Comparison of ENCODE assay signal across 11 cellular contexts in the genomic region with DNA sequence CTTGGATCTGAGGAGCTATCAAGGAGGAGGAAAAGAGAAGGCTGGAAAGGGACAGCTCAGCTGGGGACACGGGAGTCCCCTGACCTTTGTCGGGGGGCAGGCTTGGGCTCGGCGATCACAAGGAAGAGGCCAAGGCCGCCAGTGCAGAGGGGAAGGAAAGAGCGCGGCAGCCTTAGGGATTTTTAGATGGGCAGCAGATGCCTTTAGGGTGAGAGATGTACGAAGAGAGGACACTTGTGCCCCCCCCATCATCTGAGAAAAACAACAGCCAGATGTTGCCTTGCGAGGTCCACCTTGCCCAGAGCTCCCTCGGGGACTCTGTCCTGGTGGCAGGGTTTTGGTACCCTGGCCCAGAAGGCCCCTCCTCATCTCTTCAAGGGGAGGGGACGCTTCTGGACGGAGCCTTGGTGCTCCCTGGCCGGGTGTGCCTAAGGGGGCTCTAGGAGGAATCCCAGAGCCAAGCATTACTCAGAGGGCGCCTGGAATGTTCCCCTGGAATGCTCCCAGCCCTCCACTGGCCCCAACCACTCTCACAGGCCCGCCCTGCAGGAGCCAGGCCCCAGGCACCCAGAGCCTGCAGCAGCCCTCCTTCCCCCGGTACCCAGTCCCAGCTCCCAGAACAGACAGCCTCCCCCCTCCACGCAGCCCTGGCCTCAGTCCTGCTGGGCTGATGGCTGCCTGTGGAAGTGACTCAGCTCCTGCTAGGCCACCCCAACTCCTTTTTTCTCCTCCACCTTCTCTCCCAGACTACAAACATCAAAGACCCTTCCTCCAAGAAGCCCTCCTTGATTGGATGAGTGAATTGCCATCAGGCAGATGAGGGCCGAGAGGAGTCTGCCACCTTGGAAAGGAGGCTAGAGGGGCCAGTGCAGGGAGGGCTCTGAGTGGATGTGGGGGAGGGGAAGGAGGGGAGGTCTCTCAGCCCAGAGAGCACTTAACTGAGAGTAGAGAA. TPM values are rescaled to one million over a fixed set of nuclear protein-coding genes. Genes with fewer than 3 reads are reported as not detected.
DNase-seq lines count a peak whose midpoint lies in the region; ATAC-seq, FAIRE-seq and TF ChIP-seq lines count a peak whose summit lies in the region.
"Had no signal": no experiment of that assay in that cellular context is flagged by ENCODE, and none has a peak within 500 bp of the region (broad histone marks: within the 10 kb centered on the region; RNA-seq: fewer than 3 reads in every experiment).

No MANE protein-coding gene starts in this region.

- H3K4me1 ChIP-seq in IMR-90 (ENCODE audit: control insufficient read depth, insufficient read depth, low read length) (peaks cover 20% of the 10 kb centered on the region), H1 (replicated peaks in 1 of 4; ENCODE audit: control insufficient read depth in 3 of 4, insufficient read depth in 4 of 4, low read length in 3 of 4) (peaks cover 5 to 29% (median 17%) of the 10 kb centered on the region in 4 experiments), urinary bladder (ENCODE audit: insufficient read depth) (peaks cover 1% of the 10 kb centered on the region), H9 (ENCODE audit: insufficient read depth, low read length) (peaks cover 2% of the 10 kb centered on the region; the same call in 1 of the 2 replicates)

- peaks cover 48% of the 10 kb centered on the region for H3K27me3 Mint-ChIP-seq in H9 (ENCODE audit: low read depth)

- H3K23me2 ChIP-seq in H1 (ENCODE audit: low read depth, low read length) (peaks cover 11% of the 10 kb centered on the region), H9 (ENCODE audit: insufficient read length, low read depth, low read length, poor library complexity, severe bottlenecking) (peaks cover 13% of the 10 kb centered on the region)

- no peak for TF ChIP-seq POLR2A in IMR-90 (IDR thresholded peaks at IDR 0.05; ENCODE audit: low read depth, low read length)
- TF ChIP-seq POLR2A in H1 (IDR thresholded peaks at IDR 0.05; ENCODE audit: control extremely low read depth in 1 of 2, low read depth in 2 of 2, low read length in 2 of 2) = no peak

- H2BK15ac ChIP-seq in IMR-90 (ENCODE audit: low read depth, low read length) = no peak overlapping the region
- peak overlapping the region; percentile 75; the same call in 1 of the 2 replicates for H2BK15ac ChIP-seq in H1 (ENCODE audit: low read length)
- no peak overlapping the region for H2BK15ac ChIP-seq in H9 (ENCODE audit: low read depth, low read length)

- H2BK120ac ChIP-seq in IMR-90 (ENCODE audit: low read depth, low read length) (no peak overlapping the region), H1 (replicated peaks; ENCODE audit: low read depth, low read length) (no peak overlapping the region), H9 (ENCODE audit: low read depth, low read length, poor library complexity, severe bottlenecking) (no peak overlapping the region)

- H4K5ac ChIP-seq in IMR-90 (ENCODE audit: low read depth, low read length) = peak overlapping the region; percentile 10
- H4K5ac ChIP-seq in H1 (ENCODE audit: insufficient read length, low read depth, low read length) = no peak overlapping the region
- no peak overlapping the region for H4K5ac ChIP-seq in H9 (ENCODE audit: insufficient read length, low read depth, low read length)

- H3K4me1 Mint-ChIP-seq in H9 = peaks cover 22 to 36% of the 10 kb centered on the region in 2 experiments

- H3K27ac Mint-ChIP-seq in H9 = peak overlapping the region in 1 of 3 experiments; percentile 19; a peak in 1 of 7 replicates
- H3K27ac Mint-ChIP-seq: activated T-cell treated with anti-CD3 and anti-CD28 coated beads, Interleukin-2, amount 50 U/mL, for 72 hours; naive thymus-derived CD4-positive, alpha-beta T cell had no signal

- peaks cover under 1% of the 10 kb centered on the region; the same call in 1 of the 2 replicates for H3K9me1 ChIP-seq in IMR-90 (ENCODE audit: insufficient read depth, low read length)

- H2BK5ac ChIP-seq in IMR-90 (ENCODE audit: low read depth, low read length, poor library complexity, severe bottlenecking) (no peak overlapping the region), H1 (ENCODE audit: low read depth, low read length) (0 out of 2 replicates have a peak overlapping the region, but pooled peaks have one; percentile 52), H9 (ENCODE audit: insufficient read length, low read length) (no peak overlapping the region)

- TF ChIP-seq RAD21 in IMR-90 (IDR thresholded peaks at IDR 0.05; ENCODE audit: low read length) (no peak), H1 (IDR thresholded peaks at IDR 0.05 in 1 of 2, conservative IDR thresholded peaks at IDR 0.05 in 1 of 2; ENCODE audit: low read depth in 2 of 2, low read length in 2 of 2) (no peak)

- H3K9me3 ChIP-seq in IMR-90 (ENCODE audit: control insufficient read depth, insufficient read depth, low read length) (no peaks in the 10 kb centered on the region), H1 (ENCODE audit: insufficient read depth in 2 of 2, low read depth in 1 of 2, low read length in 1 of 2) (no peaks in the 10 kb centered on the region), H9 (ENCODE audit: control insufficient read depth, low read depth, low read length) (no peaks in the 10 kb centered on the region)

- H2AFZ ChIP-seq in IMR-90 (replicated peaks; ENCODE audit: low read length, poor library complexity) (peak overlapping the region; percentile 77), H1 (ENCODE audit: low read length) (no peak overlapping the region), H9 (ENCODE audit: low read length) (no peak overlapping the region)

- H3T11ph ChIP-seq in H9 (ENCODE audit: low read length) = no peak overlapping the region

- H4K91ac ChIP-seq in IMR-90 (ENCODE audit: insufficient read depth, low read depth, low read length) (peak overlapping the region; percentile 62; the same call in 1 of the 2 replicates), H1 (replicated peaks; ENCODE audit: insufficient read length, low read length) (no peak overlapping the region), H9 (ENCODE audit: insufficient read length, low read depth, low read length) (no peak overlapping the region)

- in situ Hi-C loops in IMR-90 (cut with MboI; ENCODE audit: low sequenced_read_pairs) = no loop called here

- 0 out of 2 replicates have a peak overlapping the region, but pooled peaks have one; percentile 14 for H3K14ac ChIP-seq in IMR-90 (replicated peaks; ENCODE audit: low read depth, low read length)
- H3K14ac ChIP-seq in H1 (ENCODE audit: insufficient read length) = no peak overlapping the region
- H3K14ac ChIP-seq in H9 (ENCODE audit: insufficient read depth, low read length) = no peak overlapping the region

- H2AK9ac ChIP-seq in IMR-90 (replicated peaks; ENCODE audit: low read depth, low read length, poor library complexity) = peak overlapping the region; percentile 58

- H2BK20ac ChIP-seq in IMR-90 (ENCODE audit: low read depth, low read length) = 0 out of 2 replicates have a peak overlapping the region, but pooled peaks have one; percentile 1
- H2BK20ac ChIP-seq in H1 (ENCODE audit: low read length) = no peak overlapping the region
- H2BK20ac ChIP-seq in H9 (ENCODE audit: low read depth, low read length, poor library complexity, severe bottlenecking) = no peak overlapping the region

- H3K9ac ChIP-seq in IMR-90 (ENCODE audit: low read depth, low read length) (no peak overlapping the region), H1 (replicated peaks in 1 of 4; ENCODE audit: extremely low read depth in 1 of 4, low read depth in 3 of 4, low read length in 3 of 4) (no peak overlapping the region), H9 (ENCODE audit: extremely low read depth, insufficient read length, low read length) (no peak overlapping the region)

- FAIRE-seq in H1 (lab: Jason Lieb, UNC) = no peak

- H3K36me3 Mint-ChIP-seq in H9 (ENCODE audit: insufficient read depth in 1 of 3, low read depth in 3 of 3) = no peaks in the 10 kb centered on the region
- H3K36me3 Mint-ChIP-seq: naive thymus-derived CD4-positive, alpha-beta T cell had no signal

- intact Hi-C loops in IMR-90 (cut with micrococcal nuclease) = loop anchor here (5.0 to 10.0 kb wide), 2 partner anchors 87 to 405 kb away; partner anchors contain the start of gene ADISSP

- no peak for TF ChIP-seq CTCF in IMR-90 (conservative IDR thresholded peaks at IDR 0.05; ENCODE audit: low read depth, low read length)
- TF ChIP-seq CTCF in H1 (IDR thresholded peaks at IDR 0.05; ENCODE audit: control extremely low read depth in 1 of 3, insufficient read depth in 1 of 3, low read depth in 1 of 3, low read length in 3 of 3) = no peak
- no peak for TF ChIP-seq CTCF in H9 (conservative IDR thresholded peaks at IDR 0.05)

- peak; percentile 48 for DNase-seq in IMR-90
- DNase-seq in H1 (ENCODE audit: low read depth in 1 of 2, low spot score in 2 of 2) = no peak
- peak; percentile 60 for DNase-seq in mucosa of gallbladder (ENCODE audit: low spot score)
- no peak for DNase-seq in activated T-cell treated with anti-CD3 and anti-CD28 coated beads, Interleukin-2, amount 50 U/mL, for 1 hour
- DNase-seq in H9 = no peak
- DNase-seq in SIG-M5 treated with dmso at 0.1 percent for 504 hours (lab: John Stamatoyannopoulos, UW; ENCODE audit: unreplicated experiment) = no peak
- DNase-seq: activated T-cell treated with anti-CD3 and anti-CD28 coated beads, Interleukin-2, amount 50 U/mL, for 72 hours; naive thymus-derived CD4-positive, alpha-beta T cell had no signal

- no TSS peak for BruUV-seq in IMR-90 (replicated peaks; lab: Mats Ljungman, UMichigan)

- CTCF ChIA-PET in IMR-90 (lab: Yijun Ruan, JAX) (interaction anchor here (0.9 kb wide), 1 partner anchor 31 kb away, joined by 3 read pairs; no protein-coding TSS in a partner anchor), H1 (lab: Charles Lee; ENCODE audit: partially characterized antibody) (interaction anchor here (0.5 to 45.1 kb wide), 8 partner anchors 6 to 412 kb away, joined by 3 to 1432 read pairs (median 5); partner anchors contain the start of genes ADAM33 and SIGLEC1)

- H3K23ac ChIP-seq in IMR-90 (ENCODE audit: low read depth, low read length) (no peak overlapping the region), H1 (ENCODE audit: insufficient read length) (no peak overlapping the region), H9 (ENCODE audit: insufficient read length, low read depth, low read length) (no peak overlapping the region)

- H3K79me1 ChIP-seq in IMR-90 (ENCODE audit: low read depth in 1 of 2, low read length in 2 of 2) = no peaks in the 10 kb centered on the region
- no peaks in the 10 kb centered on the region for H3K79me1 ChIP-seq in H1 (ENCODE audit: low read depth, low read length)
- no peaks in the 10 kb centered on the region for H3K79me1 ChIP-seq in H9 (ENCODE audit: insufficient read depth, low read depth, low read length, poor library complexity, severe bottlenecking)

- peak; percentile 41 for ATAC-seq in IMR-90 (ENCODE audit: low read depth)
- ATAC-seq: activated T-cell treated with anti-CD3 and anti-CD28 coated beads, Interleukin-2, amount 50 U/mL, for 72 hours; naive thymus-derived CD4-positive, alpha-beta T cell had no signal

- H3K18ac ChIP-seq in IMR-90 (ENCODE audit: low read depth, low read length) (0 out of 2 replicates have a peak overlapping the region, but pooled peaks have one; percentile 10), H1 (ENCODE audit: extremely low read depth, low read length) (peak overlapping the region; percentile 60), H9 (ENCODE audit: insufficient read length, low read depth, low read length) (no peak overlapping the region)

- H2BK12ac ChIP-seq in H1 (ENCODE audit: low read depth, low read length) (peak overlapping the region; percentile 63; the same call in 1 of the 2 replicates), H9 (ENCODE audit: insufficient read length, low read depth, low read length) (no peak overlapping the region)

- no peak overlapping the region for H3K56ac ChIP-seq in IMR-90 (ENCODE audit: extremely low read depth, insufficient read depth, low read length)
- H3K56ac ChIP-seq in H1 (replicated peaks; ENCODE audit: insufficient read length, low read depth, low read length) = no peak overlapping the region
- H3K56ac ChIP-seq in H9 (ENCODE audit: insufficient read length, low read depth, low read length) = no peak overlapping the region

- POLR2A ChIA-PET in IMR-90 (lab: Charles Lee; ENCODE audit: unreplicated experiment) = interaction anchor here (0.6 kb wide), 1 partner anchor 165 kb away, joined by 8 read pairs; no protein-coding TSS in a partner anchor
- POLR2A ChIA-PET in H1 (lab: Charles Lee; ENCODE audit: partially characterized antibody) = interaction anchor here (1.7 to 2.9 kb wide), 2 partner anchors 9 to 71 kb away, joined by 4 to 8 read pairs; no protein-coding TSS in a partner anchor

- H3K9me3 Mint-ChIP-seq in H9 = no peaks in the 10 kb centered on the region; a peak in 1 of 5 replicates
- H3K9me3 Mint-ChIP-seq: activated T-cell treated with anti-CD3 and anti-CD28 coated beads, Interleukin-2, amount 50 U/mL, for 72 hours had no signal

- H4K8ac ChIP-seq in IMR-90 (ENCODE audit: low read depth in 2 of 2, low read length in 2 of 2) (peak overlapping the region in 1 of 2 experiments; percentile 78; a peak in 2 of 4 replicates), H1 (ENCODE audit: extremely low read depth, insufficient read depth, low read length) (peak overlapping the region; percentile 88), H9 (replicated peaks; ENCODE audit: insufficient read length, low read depth, low read length) (no peak overlapping the region)

- H3K4me2 ChIP-seq in IMR-90 (ENCODE audit: low read depth, low read length) = no peak overlapping the region
- H3K4me2 ChIP-seq in H1 (ENCODE audit: insufficient read depth in 1 of 2, low read depth in 2 of 2, low read length in 2 of 2) = no peak overlapping the region; a peak in 3 of 4 replicates
- H3K4me2 ChIP-seq in H9 (ENCODE audit: insufficient read depth, insufficient read length, low read length) = no peak overlapping the region

- H3K4me3 Mint-ChIP-seq in H9 = peak overlapping the region in 1 of 2 experiments; percentile 58; a peak in 2 of 5 replicates
- H3K4me3 Mint-ChIP-seq: activated T-cell treated with anti-CD3 and anti-CD28 coated beads, Interleukin-2, amount 50 U/mL, for 72 hours; naive thymus-derived CD4-positive, alpha-beta T cell had no signal

- no peak overlapping the region for H3K4me3 ChIP-seq in IMR-90 (ENCODE audit: insufficient read depth, low read depth, low read length)
- no peak overlapping the region for H3K4me3 ChIP-seq in H1 (ENCODE audit: extremely low read depth in 1 of 4, insufficient read depth in 2 of 4, low read depth in 3 of 4, low read length in 4 of 4)
- H3K4me3 ChIP-seq in urinary bladder (ENCODE audit: low read depth, low read length) = peak overlapping the region; percentile 58

- H3K79me2 ChIP-seq in H1 (ENCODE audit: control insufficient read depth in 1 of 2, insufficient read depth in 2 of 2, low read length in 2 of 2) = no peaks in the 10 kb centered on the region
- no peaks in the 10 kb centered on the region for H3K79me2 ChIP-seq in H9 (ENCODE audit: insufficient read depth, low read length)

- H3K4ac ChIP-seq in IMR-90 (ENCODE audit: low read depth, low read length) (peak overlapping the region; percentile 40; the same call in 1 of the 2 replicates), H1 (replicated peaks; ENCODE audit: insufficient read length, low read depth, low read length) (no peak overlapping the region), H9 (ENCODE audit: low read depth, low read length) (no peak overlapping the region)

- dilution Hi-C loops in IMR-90 (cut with HindIII; ENCODE audit: low sequenced_read_pairs, unreplicated experiment) = no loop called here

- no peak for TF ChIP-seq EP300 in H1 (IDR thresholded peaks at IDR 0.05; ENCODE audit: borderline replicate concordance in 1 of 2, low read depth in 2 of 2, low read length in 2 of 2)

- H3K27ac ChIP-seq in IMR-90 (ENCODE audit: insufficient read depth, low read length) (no peak overlapping the region), H1 (ENCODE audit: low read depth, low read length) (no peak overlapping the region), urinary bladder (ENCODE audit: low read depth) (peak overlapping the region; percentile 76), H9 (ENCODE audit: insufficient read length, low read depth, low read length) (no peak overlapping the region)

- WGBS in IMR-90 (ENCODE audit: extremely low coverage in 2 of 2, insufficient read length in 1 of 2), 2 experiments = 67% methylated on average over 5 of the region's 18 CpGs; no CpG with 5 or more reads in 1 of the 2 experiments
- 78% methylated on average over 17 of the region's 18 CpGs; no CpG with 5 or more reads in 1 of the 2 experiments for WGBS in H1 (ENCODE audit: extremely low coverage in 1 of 2, insufficient coverage in 1 of 2, insufficient read length in 1 of 2, insufficient replicate concordance in 2 of 2, low coverage in 1 of 2, low lambda C conversion rate in 2 of 2, missing lambda C conversion rate in 1 of 2), 2 experiments
- WGBS in urinary bladder = 27% methylated on average over 18 of the region's 18 CpGs
- WGBS in H9 (ENCODE audit: extremely low coverage, insufficient read length, low lambda C conversion rate) = no CpG with 5 or more reads among the region's 18 CpGs

- H3K27me3 ChIP-seq in IMR-90 (ENCODE audit: control insufficient read depth, insufficient read depth, low read length) (peaks cover 13% of the 10 kb centered on the region), H1 (replicated peaks in 1 of 4; ENCODE audit: control insufficient read depth in 3 of 4, extremely low read depth in 1 of 4, insufficient read depth in 3 of 4, low read length in 3 of 4) (peaks cover 0 to 13% (median 5%) of the 10 kb centered on the region in 4 experiments; a peak in 5 of 7 replicates), H9 (ENCODE audit: insufficient read depth, low read length) (no peaks in the 10 kb centered on the region; the same call in 1 of the 2 replicates)

- H4K20me1 ChIP-seq in IMR-90 (ENCODE audit: insufficient read depth, low read length) (no peaks in the 10 kb centered on the region), H1 (replicated peaks in 1 of 2; ENCODE audit: control insufficient read depth in 1 of 2, insufficient read depth in 2 of 2, low read length in 2 of 2) (no peaks in the 10 kb centered on the region), H9 (ENCODE audit: control insufficient read depth, insufficient read depth, insufficient read length) (no peaks in the 10 kb centered on the region)

- H3K36me3 ChIP-seq in IMR-90 (ENCODE audit: control insufficient read depth, insufficient read depth, low read length) (no peaks in the 10 kb centered on the region), H1 (ENCODE audit: control insufficient read depth in 2 of 4, insufficient read depth in 4 of 4, low read length in 3 of 4) (no peaks in the 10 kb centered on the region), urinary bladder (ENCODE audit: insufficient read depth) (no peaks in the 10 kb centered on the region)

- H2AK5ac ChIP-seq in IMR-90 (ENCODE audit: low read depth, low read length) (peak overlapping the region; percentile 33), H1 (ENCODE audit: low read depth, low read length) (peak overlapping the region; percentile 60; the same call in 1 of the 2 replicates), H9 (ENCODE audit: insufficient read length, low read length) (no peak overlapping the region)

RNA-seq across cellular contexts. Expression of gene ADAM33, which starts 1.8 kb away (rescaled TPM):
- total RNA-seq in IMR-90 (2012; rRNA removed) = under 0.01 and 0.18 TPM in 2 replicates
- polyA plus RNA-seq in IMR-90 (2012; rRNA removed) = 1.6 and 1.7 TPM in 2 replicates
- polyA plus RNA-seq in IMR-90 (2012; cell fraction: cytosol; rRNA removed) = 0.13 and 0.60 TPM in 2 replicates
- 17.6 and 23.5 TPM in 2 replicates for polyA plus RNA-seq in IMR-90 (2012; cell fraction: nucleus; rRNA removed; ENCODE audit: low replicate concordance)
- 5.7 and 6.0 TPM in 2 replicates for total RNA-seq in H1 (2021; fragmentation: NEBNext Ultra II Directional; extraction: Animal tissue kit (Norgen Biotek cat#: 25700))
- polyA plus RNA-seq in H1 (2011; rRNA removed) = 4.2 and 7.0 TPM in 2 replicates
- polyA plus RNA-seq in H1 (2011; cell fraction: cytosol; rRNA removed) = 5.8 TPM
- 49.2 TPM for polyA plus RNA-seq in H1 (2011; cell fraction: nucleus; rRNA removed)
- 4.7 to 8.5 TPM (median 6.9 TPM) in 4 replicates for polyA plus RNA-seq in H1 (2012, experiment 1 of 2)
- polyA plus RNA-seq in H1 (2012, experiment 2 of 2) = 3.2 TPM
- polyA plus RNA-seq in H1 (2013, experiment 1 of 2) = 4.5 TPM
- 4.1 TPM for polyA plus RNA-seq in H1 (2013, experiment 2 of 2)
- polyA minus RNA-seq in H1 (2011; rRNA and poly(A)+ RNA removed) = 1.6 and 2.3 TPM in 2 replicates
- 1.6 TPM for polyA minus RNA-seq in H1 (2011; cell fraction: cytosol; rRNA and poly(A)+ RNA removed)
- 10.8 TPM for polyA minus RNA-seq in H1 (2011; cell fraction: nucleus; rRNA and poly(A)+ RNA removed)
- total RNA-seq in mucosa of gallbladder = 67.3 TPM
- 88.2 TPM for total RNA-seq in urinary bladder
- 111 TPM for polyA plus RNA-seq in urinary bladder
- 4.0 and 4.4 TPM in 2 replicates for total RNA-seq in H9 (2021)
- total RNA-seq: activated T-cell treated with anti-CD3 and anti-CD28 coated beads, Interleukin-2, amount 50 U/mL, for 72 hours; T-helper 2 cell treated with Interferon-gamma antibody and Interleukin-4, amounts not matched to agents 100 ng/mL and 5 ng/mL, for 36 hours had no signal
- polyA plus RNA-seq: naive thymus-derived CD4-positive, alpha-beta T cell had no signal

RNA-seq across cellular contexts. Expression of gene GFRA4, which starts 16.8 kb away (rescaled TPM):
- total RNA-seq in IMR-90 (2012; rRNA removed) (not detected in 2 replicates), mucosa of gallbladder (not detected), urinary bladder (not detected), H9 (2021) (not detected in 2 replicates)
- polyA plus RNA-seq in IMR-90 (2012; rRNA removed) (not detected in 2 replicates), H1 (2011; rRNA removed) (0.05 TPM in 1 of 2 replicates, not detected in the other), urinary bladder (not detected)
- polyA plus RNA-seq in IMR-90 (2012; cell fraction: cytosol; rRNA removed) = not detected in 2 replicates
- polyA plus RNA-seq in IMR-90 (2012; cell fraction: nucleus; rRNA removed; ENCODE audit: low replicate concordance) = not detected in 2 replicates
- total RNA-seq in H1 (2021; fragmentation: NEBNext Ultra II Directional; extraction: Animal tissue kit (Norgen Biotek cat#: 25700)) = not detected in 2 replicates
- not detected for polyA plus RNA-seq in H1 (2011; cell fraction: cytosol; rRNA removed)
- 0.13 TPM for polyA plus RNA-seq in H1 (2011; cell fraction: nucleus; rRNA removed)
- polyA plus RNA-seq in H1 (2012, experiment 1 of 2) = not detected in 4 replicates
- polyA plus RNA-seq in H1 (2012, experiment 2 of 2) = not detected
- polyA plus RNA-seq in H1 (2013, experiment 1 of 2) = not detected
- not detected for polyA plus RNA-seq in H1 (2013, experiment 2 of 2)
- polyA minus RNA-seq in H1 (2011; rRNA and poly(A)+ RNA removed) = not detected in 2 replicates
- polyA minus RNA-seq in H1 (2011; cell fraction: cytosol; rRNA and poly(A)+ RNA removed) = not detected
- not detected for polyA minus RNA-seq in H1 (2011; cell fraction: nucleus; rRNA and poly(A)+ RNA removed)
- total RNA-seq: activated T-cell treated with anti-CD3 and anti-CD28 coated beads, Interleukin-2, amount 50 U/mL, for 72 hours; naive thymus-derived CD4-positive, alpha-beta T cell; NCI-H460; T-helper 2 cell treated with Interferon-gamma antibody and Interleukin-4, amounts not matched to agents 100 ng/mL and 5 ng/mL, for 36 hours had no signal
- polyA plus RNA-seq: naive thymus-derived CD4-positive, alpha-beta T cell had no signal

RNA-seq across cellular contexts. Expression of gene SIGLEC1, which starts 32.4 kb away (rescaled TPM):
- total RNA-seq in IMR-90 (2012; rRNA removed) = not detected in 2 replicates
- polyA plus RNA-seq in IMR-90 (2012; rRNA removed) = not detected in 2 replicates
- polyA plus RNA-seq in IMR-90 (2012; cell fraction: cytosol; rRNA removed) = not detected in 2 replicates
- polyA plus RNA-seq in IMR-90 (2012; cell fraction: nucleus; rRNA removed; ENCODE audit: low replicate concordance) = 0.01 TPM in 1 of 2 replicates, not detected in the other
- not detected in 2 replicates for total RNA-seq in H1 (2021; fragmentation: NEBNext Ultra II Directional; extraction: Animal tissue kit (Norgen Biotek cat#: 25700))
- 0.02 TPM in 2 replicates for polyA plus RNA-seq in H1 (2011; rRNA removed)
- polyA plus RNA-seq in H1 (2011; cell fraction: cytosol; rRNA removed) = not detected
- 0.04 TPM for polyA plus RNA-seq in H1 (2011; cell fraction: nucleus; rRNA removed)
- not detected in 4 replicates for polyA plus RNA-seq in H1 (2012, experiment 1 of 2)
- not detected for polyA plus RNA-seq in H1 (2012, experiment 2 of 2)
- not detected for polyA plus RNA-seq in H1 (2013, experiment 1 of 2)
- not detected for polyA plus RNA-seq in H1 (2013, experiment 2 of 2)
- not detected in 2 replicates for polyA minus RNA-seq in H1 (2011; rRNA and poly(A)+ RNA removed)
- not detected for polyA minus RNA-seq in H1 (2011; cell fraction: cytosol; rRNA and poly(A)+ RNA removed)
- not detected for polyA minus RNA-seq in H1 (2011; cell fraction: nucleus; rRNA and poly(A)+ RNA removed)
- total RNA-seq in mucosa of gallbladder = 8.2 TPM
- total RNA-seq in urinary bladder = 3.2 TPM
- polyA plus RNA-seq in urinary bladder = 7.6 TPM
- total RNA-seq in H9 (2021) = not detected in 2 replicates
- total RNA-seq: NCI-H460; T-helper 2 cell treated with Interferon-gamma antibody and Interleukin-4, amounts not matched to agents 100 ng/mL and 5 ng/mL, for 36 hours had no signal
- polyA plus RNA-seq: naive thymus-derived CD4-positive, alpha-beta T cell had no signal

RNA-seq across cellular contexts. Expression of gene HSPA12B, which starts 52.5 kb away (rescaled TPM):
- total RNA-seq in IMR-90 (2012; rRNA removed) (not detected in 2 replicates), mucosa of gallbladder (5.4 TPM), urinary bladder (10.7 TPM), H9 (2021) (2.7 and 2.9 TPM in 2 replicates)
- polyA plus RNA-seq in IMR-90 (2012; rRNA removed) (not detected in 2 replicates), H1 (2011; rRNA removed) (2.2 and 3.5 TPM in 2 replicates), urinary bladder (11.8 TPM)
- polyA plus RNA-seq in IMR-90 (2012; cell fraction: cytosol; rRNA removed) = 0.03 TPM in 1 of 2 replicates, not detected in the other
- not detected in 2 replicates for polyA plus RNA-seq in IMR-90 (2012; cell fraction: nucleus; rRNA removed; ENCODE audit: low replicate concordance)
- 4.3 and 4.9 TPM in 2 replicates for total RNA-seq in H1 (2021; fragmentation: NEBNext Ultra II Directional; extraction: Animal tissue kit (Norgen Biotek cat#: 25700))
- polyA plus RNA-seq in H1 (2011; cell fraction: cytosol; rRNA removed) = 3.1 TPM
- polyA plus RNA-seq in H1 (2011; cell fraction: nucleus; rRNA removed) = 7.7 TPM
- polyA plus RNA-seq in H1 (2012, experiment 1 of 2) = 2.8 to 6.7 TPM (median 5.2 TPM) in 4 replicates
- polyA plus RNA-seq in H1 (2012, experiment 2 of 2) = 2.5 TPM
- polyA plus RNA-seq in H1 (2013, experiment 1 of 2) = 2.7 TPM
- 2.5 TPM for polyA plus RNA-seq in H1 (2013, experiment 2 of 2)
- polyA minus RNA-seq in H1 (2011; rRNA and poly(A)+ RNA removed) = 1.6 and 1.9 TPM in 2 replicates
- polyA minus RNA-seq in H1 (2011; cell fraction: cytosol; rRNA and poly(A)+ RNA removed) = 2.5 TPM
- 8.1 TPM for polyA minus RNA-seq in H1 (2011; cell fraction: nucleus; rRNA and poly(A)+ RNA removed)
- total RNA-seq: activated T-cell treated with anti-CD3 and anti-CD28 coated beads, Interleukin-2, amount 50 U/mL, for 72 hours; naive thymus-derived CD4-positive, alpha-beta T cell; NCI-H460; T-helper 2 cell treated with Interferon-gamma antibody and Interleukin-4, amounts not matched to agents 100 ng/mL and 5 ng/mL, for 36 hours had no signal

Comparison
In these comparisons a context has a peak if more than half of its experiments do, and no peak if none do; other contexts are left out.
1. DNase-seq: peak in IMR-90 (single experiment) and mucosa of gallbladder (single experiment); none in H1 (0 of 2), activated T-cell treated with anti-CD3 and anti-CD28 coated beads, Interleukin-2, amount 50 U/mL, for 1 hour (single experiment), H9 (single experiment) and SIG-M5 treated with dmso at 0.1 percent for 504 hours (single experiment).